ENCODE assay signal across 8 cellular contexts in genomic region chr1:65075123-65075976, GRCh38.
DNase-seq lines count a peak whose midpoint lies in the region; ATAC-seq, FAIRE-seq and TF ChIP-seq lines count a peak whose summit lies in the region.

No MANE protein-coding gene starts in this region.

- intact Hi-C loops in Calu3 (cut with micrococcal nuclease; ENCODE audit: unreplicated experiment), result no loop called here

- H3K4me1 Mint-ChIP-seq in Calu3 (ENCODE audit: low read depth, unreplicated experiment), result no peaks in the 10 kb centered on the region
- peaks cover 25% of the 10 kb centered on the region for H3K4me1 Mint-ChIP-seq in activated T-cell treated with anti-CD3 and anti-CD28 coated beads, Interleukin-2, amount 50 U/mL, for 72 hours (ENCODE audit: low read depth)

- BruUV-seq in Calu3 (replicated peaks; lab: Mats Ljungman, UMichigan), result no TSS peak

- CTCF ChIA-PET in Calu3 (lab: Charles Lee), result interaction anchor here (1.1 to 1.3 kb wide), 3 partner anchors 13 to 133 kb away, joined by 4 to 6 read pairs (median 6); no protein-coding TSS in a partner anchor

- H3K4me3 Mint-ChIP-seq in Calu3 (ENCODE audit: low read depth, unreplicated experiment), result no peak overlapping the region
- H3K4me3 Mint-ChIP-seq in activated T-cell treated with anti-CD3 and anti-CD28 coated beads, Interleukin-2, amount 50 U/mL, for 72 hours, result no peak overlapping the region

- no peak overlapping the region for H3K4me3 ChIP-seq in Jurkat, Clone E6-1 (ENCODE audit: low read length)
- no peak overlapping the region for H3K4me3 ChIP-seq in fibroblast of villous mesenchyme (ENCODE audit: low read depth, low read length)

- peaks cover 12% of the 10 kb centered on the region for H3K27me3 Mint-ChIP-seq in Calu3 (ENCODE audit: unreplicated experiment)
- no peaks in the 10 kb centered on the region for H3K27me3 Mint-ChIP-seq in activated T-cell treated with anti-CD3 and anti-CD28 coated beads, Interleukin-2, amount 50 U/mL, for 72 hours (ENCODE audit: low read depth)

- peak; percentile 27 for TF ChIP-seq CTCF in Calu3 (IDR thresholded peaks at IDR 0.05; ENCODE audit: unreplicated experiment)
- peak; percentile 85 for TF ChIP-seq CTCF in fibroblast of villous mesenchyme (IDR thresholded peaks at IDR 0.05; ENCODE audit: insufficient read depth, low read depth, low read length)

- no peak overlapping the region for H3K27ac Mint-ChIP-seq in Calu3 (ENCODE audit: unreplicated experiment)
- H3K27ac Mint-ChIP-seq in activated T-cell treated with anti-CD3 and anti-CD28 coated beads, Interleukin-2, amount 50 U/mL, for 72 hours, result no peak overlapping the region

- peak; percentile 59 for DNase-seq in Calu3
- DNase-seq in Jurkat, Clone E6-1 (ENCODE audit: low read depth, low spot score), result peak; percentile 79
- DNase-seq in RCC 7860 (ENCODE audit: low spot score), result peak; percentile 37
- peak; percentile 63 to 64 for DNase-seq in activated T-cell treated with anti-CD3 and anti-CD28 coated beads, Interleukin-2, amount 50 U/mL, for 72 hours
- peak; percentile 71 for DNase-seq in fibroblast of villous mesenchyme (ENCODE audit: low read depth)
- DNase-seq in pons (ENCODE audit: low spot score), result peak; percentile 71

- no peak for FAIRE-seq in RCC 7860 (lab: Jason Lieb, UNC)

- peak; percentile 71 for ATAC-seq in GM21423 (IDR thresholded peaks at IDR 0.05; ENCODE audit: unreplicated experiment)
- peak; percentile 90 to 93 for ATAC-seq in activated T-cell treated with anti-CD3 and anti-CD28 coated beads, Interleukin-2, amount 50 U/mL, for 72 hours (replicated peaks in 1 of 2)
- ATAC-seq in GM18870 (IDR thresholded peaks at IDR 0.05; ENCODE audit: unreplicated experiment), result no peak

- no peaks in the 10 kb centered on the region for H3K36me3 Mint-ChIP-seq in Calu3 (ENCODE audit: insufficient read depth, unreplicated experiment)
- no peaks in the 10 kb centered on the region for H3K36me3 Mint-ChIP-seq in activated T-cell treated with anti-CD3 and anti-CD28 coated beads, Interleukin-2, amount 50 U/mL, for 72 hours (ENCODE audit: insufficient read depth in 2 of 2)

- no peaks in the 10 kb centered on the region for H3K9me3 Mint-ChIP-seq in Calu3 (ENCODE audit: low read depth, unreplicated experiment)
- H3K9me3 Mint-ChIP-seq in activated T-cell treated with anti-CD3 and anti-CD28 coated beads, Interleukin-2, amount 50 U/mL, for 72 hours, result no peaks in the 10 kb centered on the region
